8 cellular contexts compared by ENCODE assay signal in genomic region chr1:41242645-41243171, GRCh38. TPM values are rescaled to one million over a fixed set of nuclear protein-coding genes. Genes with fewer than 3 reads are reported as not detected.
DNase-seq lines count a peak whose midpoint lies in the region; TF ChIP-seq lines count a peak whose summit lies in the region.

No MANE protein-coding gene starts in this region.

- H3K4me3 ChIP-seq in HL-60 (replicated peaks; ENCODE audit: insufficient read depth, low read length) (peak overlapping the region; percentile 40), iPS-20b (ENCODE audit: low read length) (peak overlapping the region; percentile 74), suprapubic skin (peak overlapping the region; percentile 76)

- TF ChIP-seq CTCF in HL-60 (IDR thresholded peaks at IDR 0.05; ENCODE audit: insufficient read depth, low read length) = no peak
- no peak for TF ChIP-seq CTCF in suprapubic skin (IDR thresholded peaks at IDR 0.05)

- H3K4me3 Mint-ChIP-seq in activated naive CD8-positive, alpha-beta T cell = peak overlapping the region; percentile 80

- H3K27me3 ChIP-seq in HL-60 (ENCODE audit: insufficient read depth, poor library complexity, severe bottlenecking) (no peaks in the 10 kb centered on the region), iPS-20b (ENCODE audit: insufficient read depth, low read length) (peaks cover 26% of the 10 kb centered on the region), suprapubic skin (no peaks in the 10 kb centered on the region)

- H3K9me3 Mint-ChIP-seq in activated naive CD8-positive, alpha-beta T cell (ENCODE audit: low read depth) = no peaks in the 10 kb centered on the region

- WGBS in suprapubic skin = 75% methylated on average over 9 of the region's 16 CpGs

- H3K4me1 Mint-ChIP-seq in activated naive CD8-positive, alpha-beta T cell (ENCODE audit: low read depth) = peaks cover 21% of the 10 kb centered on the region

- DNase-seq in NCI-H1694 treated with DMSO at 0.1 percent for 48 hours (lab: John Stamatoyannopoulos, UW) = peak; percentile 27
- DNase-seq in NCI-H1694 (lab: John Stamatoyannopoulos, UW) = no peak
- DNase-seq in HL-60 (ENCODE audit: low read depth in 1 of 2, low spot score in 1 of 2) = no peak
- DNase-seq in suprapubic skin (ENCODE audit: low spot score in 2 of 2) = no peak
- DNase-seq in cerebellar nuclear complex (lab: John Stamatoyannopoulos, UW) = no peak
- no peak for DNase-seq in NCI-H226

- H3K36me3 ChIP-seq in iPS-20b (ENCODE audit: insufficient read depth, low read depth, low read length) = no peaks in the 10 kb centered on the region
- H3K36me3 ChIP-seq in suprapubic skin = no peaks in the 10 kb centered on the region

- peaks cover 14% of the 10 kb centered on the region for H3K4me1 ChIP-seq in iPS-20b (ENCODE audit: insufficient read depth, low read length)
- H3K4me1 ChIP-seq in suprapubic skin = peaks cover 23% of the 10 kb centered on the region

- H3K27ac ChIP-seq in HL-60 (replicated peaks) (peak overlapping the region; percentile 99), iPS-20b (ENCODE audit: low read length) (no peak overlapping the region), suprapubic skin (peak overlapping the region; percentile 92)

- H3K9ac ChIP-seq in iPS-20b (ENCODE audit: low read depth, low read length) = peak overlapping the region; percentile 73; the same call in 1 of the 2 replicates

- H3K27ac Mint-ChIP-seq in activated naive CD8-positive, alpha-beta T cell = peak overlapping the region; percentile 76

- TF ChIP-seq EP300 in suprapubic skin (IDR thresholded peaks at IDR 0.05) = no peak

- TF ChIP-seq POLR2A in suprapubic skin (IDR thresholded peaks at IDR 0.05) = no peak

- H3K9me3 ChIP-seq in iPS-20b (ENCODE audit: insufficient read depth, low read depth, low read length) (no peaks in the 10 kb centered on the region), suprapubic skin (no peaks in the 10 kb centered on the region)

- no peaks in the 10 kb centered on the region for H3K36me3 Mint-ChIP-seq in activated naive CD8-positive, alpha-beta T cell

- peaks cover 4% of the 10 kb centered on the region for H3K27me3 Mint-ChIP-seq in activated naive CD8-positive, alpha-beta T cell

RNA-seq across cellular contexts. Expression of gene SCMH1, which starts 0.6 kb away (rescaled TPM):
- 10 to 100 TPM; 17.6 to 48.2 (median 21.8) TPM for total RNA-seq in suprapubic skin
